14 cellular contexts compared by ENCODE assay signal in genomic region chr2:121187351-121187921, GRCh38.
DNase-seq lines count a peak whose midpoint lies in the region; ATAC-seq and TF ChIP-seq lines count a peak whose summit lies in the region.
"Had no signal": no experiment of that assay in that cellular context is flagged by ENCODE, and none has a peak within 500 bp of the region (broad histone marks: within the 10 kb centered on the region; RNA-seq: fewer than 3 reads in every experiment).

No MANE protein-coding gene starts in this region.

- peak; percentile 21 to 46 for ATAC-seq in gastrocnemius medialis
- no peak for ATAC-seq in HG03469 (IDR thresholded peaks at IDR 0.05; ENCODE audit: unreplicated experiment)
- ATAC-seq in HG03097 (IDR thresholded peaks at IDR 0.05; ENCODE audit: low FRiP score, unreplicated experiment): no peak
- ATAC-seq: HepG2 had no signal

- H2AFZ ChIP-seq in smooth muscle cell (ENCODE audit: low read depth): no peak overlapping the region

- no peak for TF ChIP-seq POLR2A in gastrocnemius medialis (IDR thresholded peaks at IDR 0.05)

- peaks cover 35% of the 10 kb centered on the region for H3K4me1 Mint-ChIP-seq in CD14-positive monocyte
- H3K4me1 Mint-ChIP-seq in endodermal cell: peaks cover 4% of the 10 kb centered on the region
- H3K4me1 Mint-ChIP-seq: B cell; CD4-positive, alpha-beta memory T cell; IgD-negative memory B cell had no signal

- DNase-seq in CD14-positive monocyte (ENCODE audit: low spot score): peak; percentile 17
- peak; percentile 26 for DNase-seq in endodermal cell
- peak; percentile 49 to 73 for DNase-seq in gastrocnemius medialis
- DNase-seq in smooth muscle cell (lab: John Stamatoyannopoulos, UW; ENCODE audit: unreplicated experiment): no peak
- DNase-seq: CD4-positive, alpha-beta memory T cell; KBM-7 had no signal

- H4K20me1 ChIP-seq in BLaER1 (no peaks in the 10 kb centered on the region), smooth muscle cell (ENCODE audit: low read depth) (no peaks in the 10 kb centered on the region)

- H3K4me1 ChIP-seq in BLaER1 (peaks cover 55% of the 10 kb centered on the region), endodermal cell (ENCODE audit: control insufficient read depth, insufficient read depth, low read length) (no peaks in the 10 kb centered on the region), gastrocnemius medialis (peaks cover 5 to 23% of the 10 kb centered on the region in 2 donors), smooth muscle cell (ENCODE audit: low read depth) (no peaks in the 10 kb centered on the region)
- H3K4me1 ChIP-seq: HAP-1 had no signal

- H3K27ac ChIP-seq in BLaER1: peak overlapping the region; percentile 73
- H3K27ac ChIP-seq in endodermal cell (ENCODE audit: low read depth, low read length): no peak overlapping the region
- peak overlapping the region in 3 of 4 donors; percentile 57 to 85 (median 72) for H3K27ac ChIP-seq in gastrocnemius medialis
- H3K27ac ChIP-seq in smooth muscle cell (ENCODE audit: low read depth): no peak overlapping the region
- H3K27ac ChIP-seq: C4-2B had no signal

- H3K9me3 ChIP-seq in BLaER1 (no peaks in the 10 kb centered on the region), endodermal cell (ENCODE audit: control insufficient read depth, low read length) (no peaks in the 10 kb centered on the region), gastrocnemius medialis (no peaks in the 10 kb centered on the region), smooth muscle cell (replicated peaks; ENCODE audit: low read depth) (no peaks in the 10 kb centered on the region)
- H3K9me3 ChIP-seq: HAP-1 had no signal

- H3K27me3 ChIP-seq in BLaER1: no peaks in the 10 kb centered on the region
- no peaks in the 10 kb centered on the region for H3K27me3 ChIP-seq in endodermal cell (ENCODE audit: control insufficient read depth, insufficient read depth, low read length, poor library complexity, severe bottlenecking)
- H3K27me3 ChIP-seq in gastrocnemius medialis: no peaks in the 10 kb centered on the region
- no peaks in the 10 kb centered on the region for H3K27me3 ChIP-seq in smooth muscle cell (ENCODE audit: low read depth)

- intact Hi-C loops in CD14-positive monocyte (cut with micrococcal nuclease) (loop anchor here in 1 of 2 donors (10.0 kb wide), 1 partner anchor 107 kb away; no protein-coding TSS in a partner anchor), gastrocnemius medialis (cut with DNase I; ENCODE audit: low total_unique reads) (loop anchor here (5.0 kb wide), 1 partner anchor 640 kb away; no protein-coding TSS in a partner anchor)

- TF ChIP-seq CTCF in CD14-positive monocyte (IDR thresholded peaks at IDR 0.05) (no peak), endodermal cell (conservative IDR thresholded peaks at IDR 0.05) (no peak), gastrocnemius medialis (IDR thresholded peaks at IDR 0.05 in 4 of 5, conservative IDR thresholded peaks at IDR 0.05 in 1 of 5) (no peak), smooth muscle cell (IDR thresholded peaks at IDR 0.05; ENCODE audit: borderline replicate concordance, insufficient read depth, poor library complexity, severe bottlenecking) (no peak)

- H3K79me2 ChIP-seq in smooth muscle cell (ENCODE audit: low read depth): no peaks in the 10 kb centered on the region

- H3K9me3 Mint-ChIP-seq in CD14-positive monocyte (peaks cover 0 to 2% (median 0%) of the 10 kb centered on the region in 7 donors), endodermal cell (no peaks in the 10 kb centered on the region)
- H3K9me3 Mint-ChIP-seq: CD4-positive, alpha-beta memory T cell had no signal

- H3K4me2 ChIP-seq in BLaER1: peak overlapping the region; percentile 67
- no peak overlapping the region for H3K4me2 ChIP-seq in smooth muscle cell

- no peak overlapping the region for H3K4me3 ChIP-seq in BLaER1
- H3K4me3 ChIP-seq in endodermal cell (ENCODE audit: low read length): no peak overlapping the region
- no peak overlapping the region for H3K4me3 ChIP-seq in gastrocnemius medialis
- no peak overlapping the region for H3K4me3 ChIP-seq in smooth muscle cell
- H3K4me3 ChIP-seq: HAP-1 had no signal

- H3K27me3 Mint-ChIP-seq in CD14-positive monocyte (ENCODE audit: low read depth in 3 of 3) (peaks cover 0 to 4% (median 1%) of the 10 kb centered on the region in 3 donors), endodermal cell (ENCODE audit: insufficient read depth) (peaks cover 7% of the 10 kb centered on the region)
- H3K27me3 Mint-ChIP-seq: CD4-positive, alpha-beta memory T cell; IgD-negative memory B cell had no signal

- H3K36me3 Mint-ChIP-seq in CD14-positive monocyte: no peaks in the 10 kb centered on the region
- no peaks in the 10 kb centered on the region for H3K36me3 Mint-ChIP-seq in endodermal cell (ENCODE audit: low read depth)
- H3K36me3 Mint-ChIP-seq: CD4-positive, alpha-beta memory T cell; IgD-negative memory B cell had no signal

- WGBS in endodermal cell (ENCODE audit: insufficient coverage in 1 of 2, insufficient read length in 1 of 2), 2 experiments: 89 to 93% methylated on average over 8 to 19 of the region's 19 CpGs
- WGBS in smooth muscle cell (ENCODE audit: low lambda C conversion rate): 95% methylated on average over 19 of the region's 19 CpGs

- in situ Hi-C loops in gastrocnemius medialis (cut with MboI; ENCODE audit: low sequenced_read_pairs in 4 of 4): no loop called here

- no peaks in the 10 kb centered on the region for H3F3A ChIP-seq in smooth muscle cell (ENCODE audit: low read depth)

- H3K27ac Mint-ChIP-seq in CD14-positive monocyte: no peak overlapping the region
- no peak overlapping the region for H3K27ac Mint-ChIP-seq in endodermal cell
- H3K27ac Mint-ChIP-seq: B cell; CD4-positive, alpha-beta memory T cell; IgD-negative memory B cell had no signal

- no peak overlapping the region for H3K9ac ChIP-seq in BLaER1
- H3K9ac ChIP-seq in endodermal cell (ENCODE audit: extremely low read depth, low read length, poor library complexity, severe bottlenecking): no peak overlapping the region
- no peak overlapping the region for H3K9ac ChIP-seq in smooth muscle cell (ENCODE audit: low read depth)

- H3K36me3 ChIP-seq in BLaER1 (no peaks in the 10 kb centered on the region), endodermal cell (ENCODE audit: control insufficient read depth, insufficient read depth, low read length) (no peaks in the 10 kb centered on the region), gastrocnemius medialis (no peaks in the 10 kb centered on the region), smooth muscle cell (ENCODE audit: low read depth) (no peaks in the 10 kb centered on the region)
- H3K36me3 ChIP-seq: HAP-1 had no signal

- H3K4me3 Mint-ChIP-seq in CD14-positive monocyte (no peak overlapping the region), endodermal cell (no peak overlapping the region)
- H3K4me3 Mint-ChIP-seq: B cell; CD4-positive, alpha-beta memory T cell had no signal

Comparison
In these comparisons a context has a peak if more than half of its experiments do, and no peak if none do; other contexts are left out.
1. H3K27ac ChIP-seq: peak in BLaER1 (single experiment) and gastrocnemius medialis (3 of 4); none in endodermal cell (single experiment) and smooth muscle cell (single experiment).
2. ATAC-seq: peak in gastrocnemius medialis (2 of 2); none in HG03469 (single experiment) and HG03097 (single experiment).